24 cellular contexts compared by ENCODE assay signal in genomic region chr17:15917021-15917438, GRCh38. TPM values are rescaled to one million over a fixed set of nuclear protein-coding genes. Genes with fewer than 3 reads are reported as not detected.
DNase-seq lines count a peak whose midpoint lies in the region; ATAC-seq and TF ChIP-seq lines count a peak whose summit lies in the region.
"Had no signal": no experiment of that assay in that cellular context is flagged by ENCODE, and none has a peak within 500 bp of the region (broad histone marks: within the 10 kb centered on the region; RNA-seq: fewer than 3 reads in every experiment).

No MANE protein-coding gene starts in this region.

- H3K36me3 ChIP-seq in IMR-90 (ENCODE audit: control insufficient read depth, insufficient read depth, low read length) (no peaks in the 10 kb centered on the region), mesendoderm (ENCODE audit: control insufficient read depth, insufficient read depth, low read length) (no peaks in the 10 kb centered on the region)

- H3K27me3 ChIP-seq in IMR-90 (ENCODE audit: control insufficient read depth, insufficient read depth, low read length) (no peaks in the 10 kb centered on the region), mesendoderm (ENCODE audit: insufficient read depth, low read length, poor library complexity) (no peaks in the 10 kb centered on the region)

- peaks cover 2% of the 10 kb centered on the region for H3K9me3 Mint-ChIP-seq in stimulated activated memory B cell treated with anti-CD40 and anti-IgM and Interleukin-4, amounts not matched to agents 10 μg/mL and 1 μg/mL and 100 μg/mL, for 72 hours
- H3K9me3 Mint-ChIP-seq: neural crest cell had no signal

- dilution Hi-C loops in IMR-90 (cut with HindIII; ENCODE audit: low sequenced_read_pairs, unreplicated experiment) = no loop called here

- no peak overlapping the region for H2AK9ac ChIP-seq in IMR-90 (replicated peaks; ENCODE audit: low read depth, low read length, poor library complexity)

- H3K56ac ChIP-seq in IMR-90 (ENCODE audit: extremely low read depth, insufficient read depth, low read length) (no peak overlapping the region), mesendoderm (ENCODE audit: low read length) (peak overlapping the region; percentile 37)

- no peak overlapping the region for H3K14ac ChIP-seq in IMR-90 (replicated peaks; ENCODE audit: low read depth, low read length)

- no peak for TF ChIP-seq RAD21 in IMR-90 (IDR thresholded peaks at IDR 0.05; ENCODE audit: low read length)

- intact Hi-C loops in IMR-90 (cut with micrococcal nuclease) = no loop called here

- H3K4me1 Mint-ChIP-seq in stimulated activated memory B cell treated with anti-CD40 and anti-IgM and Interleukin-4, amounts not matched to agents 10 μg/mL and 1 μg/mL and 100 μg/mL, for 72 hours = no peaks in the 10 kb centered on the region
- H3K4me1 Mint-ChIP-seq: activated CD4-positive, alpha-beta T cell treated with anti-CD3 and anti-CD28 coated beads for 36 hours; CD4-positive, CD25-positive, alpha-beta regulatory T cell; neural crest cell had no signal

- WGBS in IMR-90 (ENCODE audit: extremely low coverage in 2 of 2, insufficient read length in 1 of 2), 2 experiments = 13% methylated on average over 3 of the region's 20 CpGs; no CpG with 5 or more reads in 1 of the 2 experiments
- WGBS in mesendoderm (ENCODE audit: extremely low coverage, insufficient coverage, low lambda C conversion rate) = no CpG with 5 or more reads among the region's 20 CpGs

- no peak overlapping the region; a peak in 1 of 4 replicates for H4K8ac ChIP-seq in IMR-90 (ENCODE audit: low read depth in 2 of 2, low read length in 2 of 2)
- H4K8ac ChIP-seq in mesendoderm (ENCODE audit: low read depth, low read length) = no peak overlapping the region

- no TSS peak for BruUV-seq in IMR-90 (replicated peaks; lab: Mats Ljungman, UMichigan)

- H3K4ac ChIP-seq in IMR-90 (ENCODE audit: low read depth, low read length) (peak overlapping the region; percentile 8; the same call in 1 of the 2 replicates), mesendoderm (ENCODE audit: low read depth, low read length) (no peak overlapping the region)

- no peaks in the 10 kb centered on the region for H4K20me1 ChIP-seq in IMR-90 (ENCODE audit: insufficient read depth, low read length)

- TF ChIP-seq POLR2A in IMR-90 (IDR thresholded peaks at IDR 0.05; ENCODE audit: low read depth, low read length) = no peak

- no peak for TF ChIP-seq CTCF in IMR-90 (conservative IDR thresholded peaks at IDR 0.05; ENCODE audit: low read depth, low read length)
- TF ChIP-seq CTCF in coronary artery (IDR thresholded peaks at IDR 0.05) = no peak

- H3K9me1 ChIP-seq in IMR-90 (ENCODE audit: insufficient read depth, low read length) = peaks cover 6% of the 10 kb centered on the region

- in situ Hi-C loops in IMR-90 (cut with MboI; ENCODE audit: low sequenced_read_pairs) = no loop called here

- no peak overlapping the region; the same call in 1 of the 2 replicates for H2BK20ac ChIP-seq in IMR-90 (ENCODE audit: low read depth, low read length)

- H3K27ac ChIP-seq in IMR-90 (ENCODE audit: insufficient read depth, low read length) (no peak overlapping the region), coronary artery (no peak overlapping the region), mesendoderm (ENCODE audit: low read depth, low read length) (no peak overlapping the region)
- H3K27ac ChIP-seq: HL-60 had no signal

- no peak overlapping the region for H3K9ac ChIP-seq in IMR-90 (ENCODE audit: low read depth, low read length)
- H3K9ac ChIP-seq in mesendoderm (ENCODE audit: low read length) = no peak overlapping the region

- no peak overlapping the region for H3K4me3 Mint-ChIP-seq in stimulated activated memory B cell treated with anti-CD40 and anti-IgM and Interleukin-4, amounts not matched to agents 10 μg/mL and 1 μg/mL and 100 μg/mL, for 72 hours
- H3K4me3 Mint-ChIP-seq: activated CD4-positive, alpha-beta T cell treated with anti-CD3 and anti-CD28 coated beads for 36 hours; activated CD8-positive, alpha-beta T cell treated with anti-CD3 and anti-CD28 coated beads, Interleukin-2, amount 10 ng/mL, durations not matched to agents 7 days and 5 days; activated naive CD8-positive, alpha-beta T cell; CD4-positive, CD25-positive, alpha-beta regulatory T cell; neural crest cell; type B pancreatic cell had no signal

- POLR2A ChIA-PET in IMR-90 (lab: Charles Lee; ENCODE audit: unreplicated experiment) = no interaction called here

- no peaks in the 10 kb centered on the region for H3K79me2 ChIP-seq in mesendoderm (ENCODE audit: control insufficient read depth, insufficient read depth, low read length)

- DNase-seq in IMR-90 (no peak), coronary artery (ENCODE audit: low spot score) (peak; percentile 59), mesendoderm (no peak), NCI-H748 (lab: John Stamatoyannopoulos, UW; ENCODE audit: unreplicated experiment) (no peak), NCI-H748 treated with DMSO at 0.1 percent for 48 hours (lab: John Stamatoyannopoulos, UW) (no peak)
- DNase-seq: activated CD4-positive, alpha-beta T cell treated with anti-CD3 and anti-CD28 coated beads for 36 hours; activated CD8-positive, alpha-beta T cell treated with anti-CD3 and anti-CD28 coated beads, Interleukin-2, amount 10 ng/mL, durations not matched to agents 7 days and 5 days; activated effector memory CD4-positive, alpha-beta T cell treated with Interleukin-2 at 50 U/mL for 16 hours; CD4-positive, CD25-positive, alpha-beta regulatory T cell; Karpas-422; kidney glomerular epithelial cell; MV-4-11; NCI-H146; NCI-H2171; NCI-H510A; PC-3; Right ventricle myocardium superior had no signal

- H3K4me1 ChIP-seq in IMR-90 (ENCODE audit: control insufficient read depth, insufficient read depth, low read length) (peaks cover 10% of the 10 kb centered on the region), mesendoderm (ENCODE audit: control insufficient read depth, low read depth, low read length) (no peaks in the 10 kb centered on the region)

- no peak overlapping the region for H3K23ac ChIP-seq in IMR-90 (ENCODE audit: low read depth, low read length)
- H3K23ac ChIP-seq in mesendoderm (ENCODE audit: low read length) = no peak overlapping the region

- H3K4me2 ChIP-seq in IMR-90 (ENCODE audit: low read depth, low read length) = no peak overlapping the region
- H3K4me2 ChIP-seq in mesendoderm (ENCODE audit: low read length) = peak overlapping the region; percentile 2

- H2BK5ac ChIP-seq in IMR-90 (ENCODE audit: low read depth, low read length, poor library complexity, severe bottlenecking) (no peak overlapping the region), mesendoderm (ENCODE audit: low read length) (no peak overlapping the region)

- H2BK15ac ChIP-seq in IMR-90 (ENCODE audit: low read depth, low read length) = no peak overlapping the region
- no peak overlapping the region for H2BK15ac ChIP-seq in mesendoderm (replicated peaks; ENCODE audit: low read depth)

- H4K5ac ChIP-seq in IMR-90 (ENCODE audit: low read depth, low read length) (no peak overlapping the region), mesendoderm (ENCODE audit: low read length) (no peak overlapping the region)

- H3K18ac ChIP-seq in IMR-90 (ENCODE audit: low read depth, low read length) = no peak overlapping the region
- H3K18ac ChIP-seq in mesendoderm (ENCODE audit: low read length) = no peak overlapping the region

- peaks cover 45% of the 10 kb centered on the region for H3K27me3 Mint-ChIP-seq in stimulated activated memory B cell treated with anti-CD40 and anti-IgM and Interleukin-4, amounts not matched to agents 10 μg/mL and 1 μg/mL and 100 μg/mL, for 72 hours
- H3K27me3 Mint-ChIP-seq: type B pancreatic cell had no signal

- CTCF ChIA-PET in IMR-90 (lab: Yijun Ruan, JAX) = interaction anchor here (1.9 kb wide), 1 partner anchor 10 kb away, joined by 5 read pairs; no protein-coding TSS in a partner anchor

- H3K36me3 Mint-ChIP-seq in stimulated activated memory B cell treated with anti-CD40 and anti-IgM and Interleukin-4, amounts not matched to agents 10 μg/mL and 1 μg/mL and 100 μg/mL, for 72 hours = no peaks in the 10 kb centered on the region
- H3K36me3 Mint-ChIP-seq: activated naive CD8-positive, alpha-beta T cell; CD4-positive, CD25-positive, alpha-beta regulatory T cell; type B pancreatic cell had no signal

- ATAC-seq in IMR-90 (ENCODE audit: low read depth) (no peak), HG02798 (IDR thresholded peaks at IDR 0.05; ENCODE audit: poor library complexity, unreplicated experiment) (no peak)
- ATAC-seq in stimulated activated memory B cell treated with anti-CD40 and anti-IgM and Interleukin-4, amounts not matched to agents 10 μg/mL and 1 μg/mL and 100 μg/mL, for 72 hours = peak; percentile 9
- ATAC-seq: activated CD4-positive, alpha-beta T cell treated with anti-CD3 and anti-CD28 coated beads for 36 hours; activated CD8-positive, alpha-beta T cell treated with anti-CD3 and anti-CD28 coated beads, Interleukin-2, amount 10 ng/mL, durations not matched to agents 7 days and 5 days; PC-3 had no signal

- H3K79me1 ChIP-seq in IMR-90 (ENCODE audit: low read depth in 1 of 2, low read length in 2 of 2) = no peaks in the 10 kb centered on the region
- H3K79me1 ChIP-seq in mesendoderm (ENCODE audit: low read length) = no peaks in the 10 kb centered on the region

- H3K27ac Mint-ChIP-seq in stimulated activated memory B cell treated with anti-CD40 and anti-IgM and Interleukin-4, amounts not matched to agents 10 μg/mL and 1 μg/mL and 100 μg/mL, for 72 hours = no peak overlapping the region
- H3K27ac Mint-ChIP-seq: activated CD4-positive, alpha-beta T cell treated with anti-CD3 and anti-CD28 coated beads for 36 hours; activated CD8-positive, alpha-beta T cell treated with anti-CD3 and anti-CD28 coated beads, Interleukin-2, amount 10 ng/mL, durations not matched to agents 7 days and 5 days; activated naive CD8-positive, alpha-beta T cell; CD4-positive, CD25-positive, alpha-beta regulatory T cell; type B pancreatic cell had no signal

- H3K9me3 ChIP-seq in IMR-90 (ENCODE audit: control insufficient read depth, insufficient read depth, low read length) = peaks cover 8% of the 10 kb centered on the region

- H2AK5ac ChIP-seq in IMR-90 (ENCODE audit: low read depth, low read length) = peak overlapping the region; percentile 87
- H2AK5ac ChIP-seq in mesendoderm (ENCODE audit: low read length) = no peak overlapping the region

- H2BK120ac ChIP-seq in IMR-90 (ENCODE audit: low read depth, low read length) (peak overlapping the region; percentile 16; the same call in 1 of the 2 replicates), mesendoderm (ENCODE audit: low read depth, low read length) (no peak overlapping the region)

- H4K91ac ChIP-seq in IMR-90 (ENCODE audit: insufficient read depth, low read depth, low read length) = no peak overlapping the region; the same call in 1 of the 2 replicates

- H2AFZ ChIP-seq in IMR-90 (replicated peaks; ENCODE audit: low read length, poor library complexity) = no peak overlapping the region

- H3K4me3 ChIP-seq in IMR-90 (ENCODE audit: insufficient read depth, low read depth, low read length) (no peak overlapping the region), coronary artery (peak overlapping the region; percentile 52), mesendoderm (ENCODE audit: low read length) (no peak overlapping the region)
- H3K4me3 ChIP-seq: lung had no signal

RNA-seq across cellular contexts. Expression of gene ADORA2B, which starts 27.9 kb away (rescaled TPM):
- 5.2 and 5.8 TPM in 2 replicates for total RNA-seq in IMR-90 (2012; rRNA removed)
- 5.5 and 6.1 TPM in 2 replicates for polyA plus RNA-seq in IMR-90 (2012; rRNA removed)
- 2.7 and 7.4 TPM in 2 replicates for polyA plus RNA-seq in IMR-90 (2012; cell fraction: cytosol; rRNA removed)
- 2.3 and 3.4 TPM in 2 replicates for polyA plus RNA-seq in IMR-90 (2012; cell fraction: nucleus; rRNA removed; ENCODE audit: low replicate concordance)
- 1.2 TPM for polyA plus RNA-seq in mesendoderm (2013, experiment 1 of 2)
- 1.6 TPM for polyA plus RNA-seq in mesendoderm (2013, experiment 2 of 2)
- total RNA-seq: CD4-positive, CD25-positive, alpha-beta regulatory T cell had no signal
